16 cellular contexts compared by ENCODE assay signal in genomic region chr1:117976381-117976780, GRCh38. TPM values are rescaled to one million over a fixed set of nuclear protein-coding genes. Genes with fewer than 3 reads are reported as not detected.
DNase-seq lines count a peak whose midpoint lies in the region; ATAC-seq, FAIRE-seq and TF ChIP-seq lines count a peak whose summit lies in the region.
"Had no signal": no experiment of that assay in that cellular context is flagged by ENCODE, and none has a peak within 500 bp of the region (broad histone marks: within the 10 kb centered on the region; RNA-seq: fewer than 3 reads in every experiment).

No MANE protein-coding gene starts in this region.

- H3K4me1 ChIP-seq in parathyroid adenoma, result no peaks in the 10 kb centered on the region
- H3K4me1 ChIP-seq in psoas muscle, result no peaks in the 10 kb centered on the region
- H3K4me1 ChIP-seq: A549, Caco-2, HAP-1 had no signal

- no peaks in the 10 kb centered on the region for H3K36me3 ChIP-seq in bronchial epithelial cell (ENCODE audit: control insufficient read depth, insufficient read depth, low read length)
- H3K36me3 ChIP-seq in parathyroid adenoma (ENCODE audit: control insufficient read depth, insufficient read depth, low read length), result no peaks in the 10 kb centered on the region
- H3K36me3 ChIP-seq in psoas muscle (ENCODE audit: insufficient read depth in 1 of 2, low read depth in 1 of 2), result no peaks in the 10 kb centered on the region
- H3K36me3 ChIP-seq: HAP-1 had no signal

- H2AFZ ChIP-seq in parathyroid adenoma, result peak overlapping the region; percentile 42

- H3K4me3 ChIP-seq in bronchial epithelial cell (ENCODE audit: low read depth, low read length), result no peak overlapping the region
- H3K4me3 ChIP-seq in parathyroid adenoma (ENCODE audit: low read depth, low read length), result no peak overlapping the region
- no peak overlapping the region for H3K4me3 ChIP-seq in psoas muscle
- H3K4me3 ChIP-seq: A549, HAP-1 had no signal

- no peak for ATAC-seq in psoas muscle
- no peak for ATAC-seq in Right ventricle myocardium superior (ENCODE audit: poor library complexity)
- no peak for ATAC-seq in left ventricle myocardium superior
- ATAC-seq: A549 had no signal

- intact Hi-C loops in psoas muscle (cut with DNase I), result no loop called here
- intact Hi-C loops in Right ventricle myocardium superior (cut with DNase I), result no loop called here
- intact Hi-C loops in left ventricle myocardium superior (cut with micrococcal nuclease), result no loop called here

- DNase-seq in bronchial epithelial cell (ENCODE audit: low read depth), result no peak
- DNase-seq in kidney tubule cell (ENCODE audit: low spot score), result peak; percentile 31
- no peak for DNase-seq in psoas muscle
- no peak for DNase-seq in Right ventricle myocardium superior
- no peak for DNase-seq in left ventricle myocardium superior
- DNase-seq in activated T-cell treated with anti-CD3 and anti-CD28 coated beads, Interleukin-2, amount 50 U/mL, for 1 hour, result no peak
- DNase-seq: AML-193; Caco-2; CD4-positive, alpha-beta T cell had no signal

- H3K9me3 ChIP-seq in parathyroid adenoma (ENCODE audit: control insufficient read depth, low read length), result no peaks in the 10 kb centered on the region
- no peaks in the 10 kb centered on the region for H3K9me3 ChIP-seq in psoas muscle
- H3K9me3 ChIP-seq: A549, Caco-2, HAP-1 had no signal

- no peak overlapping the region for H3K4me2 ChIP-seq in parathyroid adenoma (ENCODE audit: low read length)
- H3K4me2 ChIP-seq: A549 had no signal

- no peaks in the 10 kb centered on the region for H3K27me3 ChIP-seq in bronchial epithelial cell (ENCODE audit: control insufficient read depth, insufficient read depth, low read length)
- no peaks in the 10 kb centered on the region for H3K27me3 ChIP-seq in parathyroid adenoma (ENCODE audit: control insufficient read depth, insufficient read depth, low read length)
- H3K27me3 ChIP-seq in psoas muscle (ENCODE audit: insufficient read depth in 3 of 3, low read length in 2 of 3), result peaks cover 0 to 5% (median 4%) of the 10 kb centered on the region in 3 donors

- no peak overlapping the region for H3K9ac ChIP-seq in parathyroid adenoma

- 69 to 75% (median 71%) methylated on average over 3 of the region's 3 CpGs for WGBS in psoas muscle, 3 donors

- FAIRE-seq in bronchial epithelial cell (lab: Jason Lieb, UNC), result peak; percentile 18
- FAIRE-seq: A549, D721Med, G401.6, GM12891 had no signal

- TF ChIP-seq CTCF in bronchial epithelial cell (IDR thresholded peaks at IDR 0.05; ENCODE audit: insufficient read depth, low read length, severe bottlenecking), result no peak
- TF ChIP-seq CTCF in parathyroid adenoma (IDR thresholded peaks at IDR 0.05), result no peak
- no peak for TF ChIP-seq CTCF in psoas muscle (IDR thresholded peaks at IDR 0.05)

- H3K27ac ChIP-seq in parathyroid adenoma, result no peak overlapping the region
- H3K27ac ChIP-seq in psoas muscle, result no peak overlapping the region
- H3K27ac ChIP-seq: A549, C4-2B had no signal

- no peaks in the 10 kb centered on the region for H3K79me2 ChIP-seq in parathyroid adenoma

RNA-seq across cellular contexts. Expression of gene WDR3, which starts 46.8 kb away (rescaled TPM):
- total RNA-seq in bronchial epithelial cell, result 14.5 and 38.2 TPM in 2 replicates
- 10 to 100 TPM; 18.1 to 40.3 (median 36.9) TPM for total RNA-seq in psoas muscle
- 10 to 100 TPM in 2 of 3 donors, 1 to 10 TPM in 1; 6.5 to 23.3 (median 16.7) TPM for polyA plus RNA-seq in psoas muscle
- total RNA-seq in Right ventricle myocardium superior, result 12.3 TPM
- 12.0 TPM for total RNA-seq in left ventricle myocardium superior

RNA-seq across cellular contexts. Expression of gene GDAP2, which starts 47.0 kb away (rescaled TPM):
- 20.8 and 26.8 TPM in 2 replicates for total RNA-seq in bronchial epithelial cell
- 10 to 100 TPM in 2 of 4 donors, 1 to 10 TPM in 2; 9.3 to 12.2 (median 9.9) TPM for total RNA-seq in psoas muscle
- polyA plus RNA-seq in psoas muscle, result 1 to 10 TPM; 2.4 to 7.8 (median 6.6) TPM
- total RNA-seq in Right ventricle myocardium superior, result 13.3 TPM
- total RNA-seq in left ventricle myocardium superior, result 13.7 TPM
